ENCODE assay signal across 19 cellular contexts in genomic region chr5:96772542-96772941, GRCh38. TPM values are rescaled to one million over a fixed set of nuclear protein-coding genes. Genes with fewer than 3 reads are reported as not detected.
DNase-seq lines count a peak whose midpoint lies in the region; ATAC-seq, FAIRE-seq and TF ChIP-seq lines count a peak whose summit lies in the region.
"Had no signal": no experiment of that assay in that cellular context is flagged by ENCODE, and none has a peak within 500 bp of the region (broad histone marks: within the 10 kb centered on the region; RNA-seq: fewer than 3 reads in every experiment).

No MANE protein-coding gene starts in this region.

- DNase-seq in CD4-positive, alpha-beta T cell: no peak
- no peak for DNase-seq in activated naive CD8-positive, alpha-beta T cell treated with anti-CD3 and anti-CD28 coated beads, Interleukin-2, amount 50 U/mL, for 24 hours
- no peak for DNase-seq in naive thymus-derived CD8-positive, alpha-beta T cell
- DNase-seq in NCI-H2171 (lab: John Stamatoyannopoulos, UW) (no peak), mucosa of gallbladder (ENCODE audit: low spot score) (no peak)
- no peak for DNase-seq in stimulated activated CD4-positive, alpha-beta T cell treated with anti-CD3 and anti-CD28 coated beads, Interleukin-12 subunit alpha, Interleukin-12 subunit beta, amount 100 ng/mL, for 4 hours
- DNase-seq: ACHN, HFFc6, KBM-7, MV-4-11, NCI-H1417, NCI-H1930, NCI-H2171 treated with DMSO at 0.1 percent for 48 hours, NCI-H748 treated with DMSO at 0.1 percent for 48 hours, RPMI8226, SJCRH30 had no signal

- FAIRE-seq in G401.6 (lab: Jason Lieb, UNC): peak; percentile 23
- FAIRE-seq: H54 had no signal

- H3K27ac Mint-ChIP-seq in CD4-positive, alpha-beta T cell: peak overlapping the region; percentile 81
- peak overlapping the region; percentile 8 for H3K27ac Mint-ChIP-seq in activated naive CD8-positive, alpha-beta T cell treated with anti-CD3 and anti-CD28 coated beads, Interleukin-2, amount 50 U/mL, for 24 hours
- peak overlapping the region in 9 of 10 donors; percentile 2 to 84 (median 49) for H3K27ac Mint-ChIP-seq in naive thymus-derived CD8-positive, alpha-beta T cell
- H3K27ac Mint-ChIP-seq: HFFc6 had no signal

- no peaks in the 10 kb centered on the region for H3K27me3 Mint-ChIP-seq in CD4-positive, alpha-beta T cell
- H3K27me3 Mint-ChIP-seq in activated naive CD8-positive, alpha-beta T cell treated with anti-CD3 and anti-CD28 coated beads, Interleukin-2, amount 50 U/mL, for 24 hours: no peaks in the 10 kb centered on the region
- no peaks in the 10 kb centered on the region for H3K27me3 Mint-ChIP-seq in naive thymus-derived CD8-positive, alpha-beta T cell

- H3K27me3 ChIP-seq in CD4-positive, alpha-beta T cell (ENCODE audit: control insufficient read depth, insufficient read depth, low read length): no peaks in the 10 kb centered on the region
- H3K27me3 ChIP-seq: SJCRH30 had no signal

- no peak for ATAC-seq in CD4-positive, alpha-beta T cell (ENCODE audit: poor library complexity)
- no peak for ATAC-seq in activated naive CD8-positive, alpha-beta T cell treated with anti-CD3 and anti-CD28 coated beads, Interleukin-2, amount 50 U/mL, for 24 hours
- ATAC-seq in naive thymus-derived CD8-positive, alpha-beta T cell: no peak
- no peak for ATAC-seq in GM21786 (IDR thresholded peaks at IDR 0.05; ENCODE audit: unreplicated experiment)

- no peak overlapping the region for H3K4me3 Mint-ChIP-seq in CD4-positive, alpha-beta T cell
- H3K4me3 Mint-ChIP-seq in activated naive CD8-positive, alpha-beta T cell treated with anti-CD3 and anti-CD28 coated beads, Interleukin-2, amount 50 U/mL, for 24 hours: no peak overlapping the region
- no peak overlapping the region for H3K4me3 Mint-ChIP-seq in naive thymus-derived CD8-positive, alpha-beta T cell
- H3K4me3 Mint-ChIP-seq: HFFc6 had no signal

- H3K36me3 Mint-ChIP-seq in CD4-positive, alpha-beta T cell (ENCODE audit: low read depth): peaks cover 96% of the 10 kb centered on the region
- H3K36me3 Mint-ChIP-seq in activated naive CD8-positive, alpha-beta T cell treated with anti-CD3 and anti-CD28 coated beads, Interleukin-2, amount 50 U/mL, for 24 hours (ENCODE audit: low read depth): peaks cover 66% of the 10 kb centered on the region
- H3K36me3 Mint-ChIP-seq in naive thymus-derived CD8-positive, alpha-beta T cell: peaks cover 8 to 93% (median 24%) of the 10 kb centered on the region in 3 donors

- intact Hi-C loops in CD4-positive, alpha-beta T cell (cut with DNase I, micrococcal nuclease): loop anchor here in 1 of 2 experiments (10.0 kb wide), 1 partner anchor 232 kb away; no protein-coding TSS in a partner anchor

- H3K9me3 ChIP-seq in CD4-positive, alpha-beta T cell (ENCODE audit: control insufficient read depth, low read length): no peaks in the 10 kb centered on the region
- H3K9me3 ChIP-seq: SJCRH30 had no signal

- no peaks in the 10 kb centered on the region for H3K9me3 Mint-ChIP-seq in CD4-positive, alpha-beta T cell
- H3K9me3 Mint-ChIP-seq in activated naive CD8-positive, alpha-beta T cell treated with anti-CD3 and anti-CD28 coated beads, Interleukin-2, amount 50 U/mL, for 24 hours: no peaks in the 10 kb centered on the region
- H3K9me3 Mint-ChIP-seq in naive thymus-derived CD8-positive, alpha-beta T cell: no peaks in the 10 kb centered on the region
- H3K9me3 Mint-ChIP-seq: HFFc6 had no signal

- CTCF ChIA-PET in CD4-positive, alpha-beta T cell (lab: Charles Lee): interaction anchor here (1.5 to 2.9 kb wide), 3 partner anchors 11 to 20 kb away, joined by 3 to 12 read pairs (median 6); no protein-coding TSS in a partner anchor

- POLR2A ChIA-PET in CD4-positive, alpha-beta T cell (lab: Charles Lee): interaction anchor here (1.4 to 2.9 kb wide), 2 partner anchors 36 to 163 kb away, joined by 3 to 12 read pairs; partner anchors contain the start of genes ERAP1 and LNPEP
- POLR2A ChIA-PET in naive thymus-derived CD8-positive, alpha-beta T cell (lab: Charles Lee): no interaction called here

- H3K4me1 Mint-ChIP-seq in CD4-positive, alpha-beta T cell (ENCODE audit: low read depth): peaks cover 8% of the 10 kb centered on the region
- H3K4me1 Mint-ChIP-seq in activated naive CD8-positive, alpha-beta T cell treated with anti-CD3 and anti-CD28 coated beads, Interleukin-2, amount 50 U/mL, for 24 hours: peaks cover 14% of the 10 kb centered on the region
- peaks cover 2 to 14% (median 10%) of the 10 kb centered on the region in 4 donors for H3K4me1 Mint-ChIP-seq in naive thymus-derived CD8-positive, alpha-beta T cell

- H3K27ac ChIP-seq in CD4-positive, alpha-beta T cell (ENCODE audit: low read depth, low read length): no peak overlapping the region
- H3K27ac ChIP-seq: SJCRH30 had no signal

- TF ChIP-seq CTCF in CD4-positive, alpha-beta T cell (IDR thresholded peaks at IDR 0.05): no peak

RNA-seq across cellular contexts. Expression of gene ERAP1, which starts 35.2 kb away (rescaled TPM):
- total RNA-seq in CD4-positive, alpha-beta T cell: 10 to 100 TPM; 45.0 to 47.4 TPM
- total RNA-seq in naive thymus-derived CD8-positive, alpha-beta T cell: 100 to 1,000 TPM; 120 to 124 TPM
- polyA plus RNA-seq in naive thymus-derived CD8-positive, alpha-beta T cell: 10 to 100 TPM; 48.2 to 83.9 (median 62.7) TPM
- total RNA-seq in mucosa of gallbladder: 58.1 TPM

Comparison
In these comparisons a context has a peak if more than half of its experiments do, and no peak if none do; other contexts are left out.
1. H3K27ac Mint-ChIP-seq: peak in every context shown above with its lines; median percentile 81 in CD4-positive, alpha-beta T cell; 49 in naive thymus-derived CD8-positive, alpha-beta T cell; 8 in activated naive CD8-positive, alpha-beta T cell treated with anti-CD3 and anti-CD28 coated beads, Interleukin-2, amount 50 U/mL, for 24 hours.